ENCODE assay signal across 29 cellular contexts in genomic region chr3:167880183-167880582, GRCh38.
"Had no signal": no experiment of that assay in that cellular context is flagged by ENCODE, and none has a peak within 500 bp of the region (broad histone marks: within the 10 kb centered on the region; RNA-seq: fewer than 3 reads in every experiment).

No MANE protein-coding gene starts in this region.

- H3K36me3 Mint-ChIP-seq: naive thymus-derived CD8-positive, alpha-beta T cell; natural killer cell treated with Interleukin-12 subunit alpha and Interleukin-12 subunit beta and Interleukin-15 and Interleukin-18, amount 100 ng/mL, for 72 hours; neural progenitor cell; stimulated activated effector memory CD8-positive, alpha-beta T cell treated with anti-CD3 and anti-CD28 coated beads, Interleukin-12 subunit alpha, Interleukin-12 subunit beta, amount 100 ng/mL, for 72 hours; stimulated activated naive B cell treated with anti-CD40 and anti-IgM and Interleukin-4, amounts not matched to agents 10 μg/mL and 1 μg/mL and 100 μg/mL, for 72 hours had no signal

- H3K27me3 ChIP-seq: neural progenitor cell, ovary, stomach, thyroid gland, tibial nerve, upper lobe of left lung, vagina had no signal

- ATAC-seq: naive thymus-derived CD8-positive, alpha-beta T cell; natural killer cell treated with Interleukin-12 subunit alpha and Interleukin-12 subunit beta and Interleukin-15 and Interleukin-18, amount 100 ng/mL, for 72 hours; psoas muscle; right cardiac atrium; sciatic nerve; stimulated activated effector memory CD8-positive, alpha-beta T cell treated with anti-CD3 and anti-CD28 coated beads, Interleukin-12 subunit alpha, Interleukin-12 subunit beta, amount 100 ng/mL, for 72 hours; stimulated activated naive B cell treated with anti-CD40 and anti-IgM and Interleukin-4, amounts not matched to agents 10 μg/mL and 1 μg/mL and 100 μg/mL, for 72 hours had no signal

- H3K9me3 Mint-ChIP-seq: naive thymus-derived CD8-positive, alpha-beta T cell; natural killer cell treated with Interleukin-12 subunit alpha and Interleukin-12 subunit beta and Interleukin-15 and Interleukin-18, amount 100 ng/mL, for 72 hours; neural progenitor cell; stimulated activated effector memory CD8-positive, alpha-beta T cell treated with anti-CD3 and anti-CD28 coated beads, Interleukin-12 subunit alpha, Interleukin-12 subunit beta, amount 100 ng/mL, for 72 hours; stimulated activated naive B cell treated with anti-CD40 and anti-IgM and Interleukin-4, amounts not matched to agents 10 μg/mL and 1 μg/mL and 100 μg/mL, for 72 hours; stimulated activated naive CD8-positive, alpha-beta T cell treated with anti-CD3 and anti-CD28 coated beads, Interleukin-15, Interleukin-2, amounts not matched to agents 100 ng/mL and 50 ng/mL, for 24 hours had no signal

- H3K27ac Mint-ChIP-seq: naive thymus-derived CD8-positive, alpha-beta T cell; natural killer cell treated with Interleukin-12 subunit alpha and Interleukin-12 subunit beta and Interleukin-15 and Interleukin-18, amount 100 ng/mL, for 72 hours; neural progenitor cell; progenitor cell of endocrine pancreas; stimulated activated effector memory CD8-positive, alpha-beta T cell treated with anti-CD3 and anti-CD28 coated beads, Interleukin-12 subunit alpha, Interleukin-12 subunit beta, amount 100 ng/mL, for 72 hours; stimulated activated naive B cell treated with anti-CD40 and anti-IgM and Interleukin-4, amounts not matched to agents 10 μg/mL and 1 μg/mL and 100 μg/mL, for 72 hours; stimulated activated naive CD8-positive, alpha-beta T cell treated with anti-CD3 and anti-CD28 coated beads, Interleukin-15, Interleukin-2, amounts not matched to agents 100 ng/mL and 50 ng/mL, for 24 hours had no signal

- H3K27ac ChIP-seq: neural progenitor cell, ovary, parathyroid adenoma, psoas muscle, skin epidermis, stomach, thoracic aorta, thyroid gland, tibial nerve, upper lobe of left lung, vagina had no signal

- H3K4me1 Mint-ChIP-seq: stimulated activated effector memory CD8-positive, alpha-beta T cell treated with anti-CD3 and anti-CD28 coated beads, Interleukin-12 subunit alpha, Interleukin-12 subunit beta, amount 100 ng/mL, for 72 hours had no signal

- H3K4me3 ChIP-seq: neural progenitor cell, ovary, psoas muscle, skin epidermis, smooth muscle cell, stomach, thoracic aorta, thyroid gland, tibial nerve, upper lobe of left lung, vagina had no signal

- H2AFZ ChIP-seq: parathyroid adenoma had no signal

- H3K79me2 ChIP-seq: parathyroid adenoma had no signal

- H3K4me3 Mint-ChIP-seq: naive thymus-derived CD8-positive, alpha-beta T cell; natural killer cell treated with Interleukin-12 subunit alpha and Interleukin-12 subunit beta and Interleukin-15 and Interleukin-18, amount 100 ng/mL, for 72 hours; neural progenitor cell; stimulated activated effector memory CD8-positive, alpha-beta T cell treated with anti-CD3 and anti-CD28 coated beads, Interleukin-12 subunit alpha, Interleukin-12 subunit beta, amount 100 ng/mL, for 72 hours; stimulated activated naive B cell treated with anti-CD40 and anti-IgM and Interleukin-4, amounts not matched to agents 10 μg/mL and 1 μg/mL and 100 μg/mL, for 72 hours; stimulated activated naive CD8-positive, alpha-beta T cell treated with anti-CD3 and anti-CD28 coated beads, Interleukin-15, Interleukin-2, amounts not matched to agents 100 ng/mL and 50 ng/mL, for 24 hours had no signal

- H3K4me1 ChIP-seq: neural progenitor cell, parathyroid adenoma, thyroid gland had no signal

- H3K36me3 ChIP-seq: neural progenitor cell, ovary, stomach, thoracic aorta, thyroid gland, tibial nerve, upper lobe of left lung, vagina had no signal

- FAIRE-seq: urothelium cell line had no signal

- DNase-seq: naive thymus-derived CD8-positive, alpha-beta T cell; occipital lobe; ovary; posterior cingulate gyrus; psoas muscle; right cardiac atrium; stimulated activated CD4-positive, alpha-beta T cell treated with anti-CD3 and anti-CD28 coated beads, Interleukin-15, amount 100 ng/mL, for 24 hours; stimulated activated CD4-positive, alpha-beta T cell treated with anti-CD3 and anti-CD28 coated beads, Interleukin-2, amount 100 ng/mL, for 24 hours; stimulated activated CD4-positive, alpha-beta T cell treated with anti-CD3 and anti-CD28 coated beads, Interleukin-2, amount 100 ng/mL, for 48 hours; stimulated activated CD4-positive, alpha-beta T cell treated with anti-CD3 and anti-CD28 coated beads, Interleukin-4, amount 100 ng/mL, for 24 hours; stimulated activated naive B cell treated with anti-CD40 and anti-IgM and Interleukin-4, amounts not matched to agents 10 μg/mL and 1 μg/mL and 100 μg/mL, for 72 hours; stimulated activated naive CD4-positive, alpha-beta T cell treated with Interleukin-2 at 50 U/mL for 16 hours; stomach; thyroid gland; trophoblast cell; upper lobe of left lung had no signal

- H3K4me2 ChIP-seq: neural progenitor cell, smooth muscle cell had no signal

- H3K9me3 ChIP-seq: ovary, psoas muscle, stomach, thoracic aorta, thyroid gland, tibial nerve, upper lobe of left lung, vagina had no signal

- H3K9ac ChIP-seq: neural progenitor cell, parathyroid adenoma had no signal
